ENCODE assay signal across 11 cellular contexts in the genomic region with DNA sequence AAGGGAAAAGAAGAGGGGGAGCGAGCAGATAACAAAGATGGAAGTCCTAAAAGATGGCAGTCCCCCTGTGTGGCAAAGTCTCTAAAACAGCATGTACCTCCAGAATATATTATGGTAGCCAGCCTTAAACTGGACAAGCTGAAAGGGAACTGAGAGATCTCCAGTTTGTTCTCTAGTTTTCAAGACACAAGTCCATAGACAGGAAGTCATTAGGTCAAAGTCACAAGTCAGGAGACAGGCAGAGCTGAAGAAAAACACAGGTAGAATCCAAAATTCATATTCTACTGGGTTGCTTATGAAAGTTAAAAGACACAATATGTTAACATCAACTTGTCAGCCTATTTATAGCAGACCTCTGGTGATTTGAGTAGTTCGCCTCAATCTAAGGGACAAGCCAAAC. TPM values are rescaled to one million over a fixed set of nuclear protein-coding genes. Genes with fewer than 3 reads are reported as not detected.
DNase-seq lines count a peak whose midpoint lies in the region; ATAC-seq and TF ChIP-seq lines count a peak whose summit lies in the region.
"Had no signal": no experiment of that assay in that cellular context is flagged by ENCODE, and none has a peak within 500 bp of the region (broad histone marks: within the 10 kb centered on the region; RNA-seq: fewer than 3 reads in every experiment).

No MANE protein-coding gene starts in this region.

- dilution Hi-C loops in IMR-90 (cut with HindIII; ENCODE audit: low sequenced_read_pairs, unreplicated experiment): no loop called here

- in situ Hi-C loops in IMR-90 (cut with MboI; ENCODE audit: low sequenced_read_pairs): no loop called here

- H4K20me1 ChIP-seq in IMR-90 (ENCODE audit: insufficient read depth, low read length) (no peaks in the 10 kb centered on the region), smooth muscle cell (ENCODE audit: low read depth) (no peaks in the 10 kb centered on the region)

- H3K9me3 ChIP-seq in IMR-90 (ENCODE audit: control insufficient read depth, insufficient read depth, low read length) (0 out of 2 replicates have a peak, but pooled peaks cover 2% of the 10 kb centered on the region), smooth muscle cell (replicated peaks; ENCODE audit: low read depth) (no peaks in the 10 kb centered on the region)

- H4K91ac ChIP-seq in IMR-90 (ENCODE audit: insufficient read depth, low read depth, low read length): no peak overlapping the region

- no peak for ATAC-seq in IMR-90 (ENCODE audit: low read depth)
- no peak for ATAC-seq in GM19397 (IDR thresholded peaks at IDR 0.05; ENCODE audit: unreplicated experiment)

- H3F3A ChIP-seq in smooth muscle cell (ENCODE audit: low read depth): no peaks in the 10 kb centered on the region

- BruUV-seq in IMR-90 (replicated peaks; lab: Mats Ljungman, UMichigan): no TSS peak

- no peaks in the 10 kb centered on the region for H3K27me3 ChIP-seq in IMR-90 (ENCODE audit: control insufficient read depth, insufficient read depth, low read length)
- no peaks in the 10 kb centered on the region for H3K27me3 ChIP-seq in smooth muscle cell (ENCODE audit: low read depth)

- no peak overlapping the region for H4K5ac ChIP-seq in IMR-90 (ENCODE audit: low read depth, low read length)

- TF ChIP-seq CTCF in GM12865 (IDR thresholded peaks at IDR 0.05; ENCODE audit: insufficient read depth, low read depth, low read length, missing control alignments) (no peak), IMR-90 (conservative IDR thresholded peaks at IDR 0.05; ENCODE audit: low read depth, low read length) (no peak), smooth muscle cell (IDR thresholded peaks at IDR 0.05; ENCODE audit: borderline replicate concordance, insufficient read depth, poor library complexity, severe bottlenecking) (no peak)

- peaks cover 10% of the 10 kb centered on the region for H3K4me1 ChIP-seq in IMR-90 (ENCODE audit: control insufficient read depth, insufficient read depth, low read length)
- H3K4me1 ChIP-seq in smooth muscle cell (ENCODE audit: low read depth): no peaks in the 10 kb centered on the region

- H3K79me2 ChIP-seq in smooth muscle cell (ENCODE audit: low read depth): no peaks in the 10 kb centered on the region

- H2AK9ac ChIP-seq in IMR-90 (replicated peaks; ENCODE audit: low read depth, low read length, poor library complexity): no peak overlapping the region

- H2BK120ac ChIP-seq in IMR-90 (ENCODE audit: low read depth, low read length): peak overlapping the region; percentile 0; the same call in 1 of the 2 replicates

- H2BK5ac ChIP-seq in IMR-90 (ENCODE audit: low read depth, low read length, poor library complexity, severe bottlenecking): no peak overlapping the region

- H3K14ac ChIP-seq in IMR-90 (replicated peaks; ENCODE audit: low read depth, low read length): no peak overlapping the region

- no peak for TF ChIP-seq RAD21 in IMR-90 (IDR thresholded peaks at IDR 0.05; ENCODE audit: low read length)

- peak overlapping the region; percentile 45; the same call in 1 of the 2 replicates for H2BK20ac ChIP-seq in IMR-90 (ENCODE audit: low read depth, low read length)

- CTCF ChIA-PET in IMR-90 (lab: Yijun Ruan, JAX): no interaction called here

- H3K4me2 ChIP-seq in IMR-90 (ENCODE audit: low read depth, low read length) (no peak overlapping the region), smooth muscle cell (peak overlapping the region; percentile 63)

- intact Hi-C loops in IMR-90 (cut with micrococcal nuclease): no loop called here

- H3K79me1 ChIP-seq in IMR-90 (ENCODE audit: low read depth in 1 of 2, low read length in 2 of 2): no peaks in the 10 kb centered on the region

- no peak overlapping the region for H2AK5ac ChIP-seq in IMR-90 (ENCODE audit: low read depth, low read length)

- H3K4ac ChIP-seq in IMR-90 (ENCODE audit: low read depth, low read length): peak overlapping the region; percentile 30; the same call in 1 of the 2 replicates

- no peaks in the 10 kb centered on the region for H3K36me3 ChIP-seq in IMR-90 (ENCODE audit: control insufficient read depth, insufficient read depth, low read length)
- H3K36me3 ChIP-seq in smooth muscle cell (ENCODE audit: low read depth): no peaks in the 10 kb centered on the region

- H3K23ac ChIP-seq in IMR-90 (ENCODE audit: low read depth, low read length): no peak overlapping the region

- no peak overlapping the region; the same call in 1 of the 2 replicates for H3K18ac ChIP-seq in IMR-90 (ENCODE audit: low read depth, low read length)

- H3K9ac ChIP-seq in IMR-90 (ENCODE audit: low read depth, low read length) (no peak overlapping the region), smooth muscle cell (ENCODE audit: low read depth) (no peak overlapping the region)

- TF ChIP-seq POLR2A in IMR-90 (IDR thresholded peaks at IDR 0.05; ENCODE audit: low read depth, low read length): no peak

- H3K27ac ChIP-seq in IMR-90 (ENCODE audit: insufficient read depth, low read length) (no peak overlapping the region), cingulate gyrus (ENCODE audit: low read depth, low read length) (peak overlapping the region; percentile 67), smooth muscle cell (ENCODE audit: low read depth) (peak overlapping the region; percentile 90)

- WGBS in IMR-90 (ENCODE audit: extremely low coverage in 2 of 2, insufficient read length in 1 of 2), 2 experiments: no CpG with 5 or more reads among the region's 2 CpGs
- 97% methylated on average over 2 of the region's 2 CpGs for WGBS in smooth muscle cell (ENCODE audit: low lambda C conversion rate)

- H2AFZ ChIP-seq in IMR-90 (replicated peaks; ENCODE audit: low read length, poor library complexity) (no peak overlapping the region), smooth muscle cell (ENCODE audit: low read depth) (peak overlapping the region; percentile 35)

- no peak overlapping the region for H3K4me3 ChIP-seq in GM12865 (ENCODE audit: low read depth, low read length)
- no peak overlapping the region for H3K4me3 ChIP-seq in IMR-90 (ENCODE audit: insufficient read depth, low read depth, low read length)
- H3K4me3 ChIP-seq in smooth muscle cell: no peak overlapping the region

- H4K8ac ChIP-seq in IMR-90 (ENCODE audit: low read depth in 2 of 2, low read length in 2 of 2): peak overlapping the region in 1 of 2 experiments; percentile 25; a peak in 1 of 4 replicates

- POLR2A ChIA-PET in IMR-90 (lab: Charles Lee; ENCODE audit: unreplicated experiment): no interaction called here

- H3K56ac ChIP-seq in IMR-90 (ENCODE audit: extremely low read depth, insufficient read depth, low read length): no peak overlapping the region

- DNase-seq in GM12865 (ENCODE audit: low read depth) (peak; percentile 17), IMR-90 (no peak), smooth muscle cell (lab: John Stamatoyannopoulos, UW; ENCODE audit: unreplicated experiment) (no peak), NCI-H1417 (lab: John Stamatoyannopoulos, UW) (no peak), NCI-H2196 treated with DMSO at 0.1 percent for 48 hours (lab: John Stamatoyannopoulos, UW; ENCODE audit: unreplicated experiment) (no peak)
- no peak for DNase-seq in stimulated activated CD4-positive, alpha-beta T cell treated with anti-CD3 and anti-CD28 coated beads, Interleukin-4, amount 100 ng/mL, for 1 hour
- DNase-seq: activated CD4-positive, alpha-beta T cell treated with anti-CD3 and anti-CD28 coated beads, Interleukin-2, amount 50 U/mL, for 48 hours; activated T-cell treated with anti-CD3 and anti-CD28 coated beads, Interleukin-2, amount 50 U/mL, for 48 hours; stimulated activated CD4-positive, alpha-beta T cell treated with anti-CD3 and anti-CD28 coated beads, Interleukin-4, amount 100 ng/mL, for 4 hours had no signal

- no peak overlapping the region for H2BK15ac ChIP-seq in IMR-90 (ENCODE audit: low read depth, low read length)

- H3K9me1 ChIP-seq in IMR-90 (ENCODE audit: insufficient read depth, low read length): peaks cover 2% of the 10 kb centered on the region; the same call in 1 of the 2 replicates

TF ChIP-seq in IMR-90, 13 proteins besides CTCF, POLR2A, EP300 and RAD21:
- TF ChIP-seq CHD1 (IDR thresholded peaks at IDR 0.05; ENCODE audit: low read depth, low read length) (no peak), SMC3 (IDR thresholded peaks at IDR 0.05; ENCODE audit: low read depth, low read length) (no peak), FOS (IDR thresholded peaks at IDR 0.05; ENCODE audit: low read depth, low read length) (no peak), BHLHE40 (IDR thresholded peaks at IDR 0.05; ENCODE audit: low read depth, low read length) (no peak)

RNA-seq across cellular contexts. Expression of gene FAM107B, which starts 38.7 kb away (rescaled TPM):
- 27.1 and 46.4 TPM in 2 replicates for total RNA-seq in IMR-90 (2012; rRNA removed)
- polyA plus RNA-seq in IMR-90 (2012; rRNA removed): 19.1 and 26.4 TPM in 2 replicates
- polyA plus RNA-seq in IMR-90 (2012; cell fraction: cytosol; rRNA removed): 3.5 and 6.9 TPM in 2 replicates
- 3.2 and 19.8 TPM in 2 replicates for polyA plus RNA-seq in IMR-90 (2012; cell fraction: nucleus; rRNA removed; ENCODE audit: low replicate concordance)
- 9.0 and 20.7 TPM in 2 replicates for total RNA-seq in smooth muscle cell
- 8.7 and 13.9 TPM in 2 replicates for polyA plus RNA-seq in smooth muscle cell
